ENCODE assay signal across 8 cellular contexts in genomic region chrX:107119281-107119680, GRCh38. TPM values are rescaled to one million over a fixed set of nuclear protein-coding genes. Genes with fewer than 3 reads are reported as not detected.
DNase-seq lines count a peak whose midpoint lies in the region; ATAC-seq, FAIRE-seq and TF ChIP-seq lines count a peak whose summit lies in the region.

No MANE protein-coding gene starts in this region.

- peaks cover 15 to 37% (median 23%) of the 10 kb centered on the region in 3 donors for H3K4me1 Mint-ChIP-seq in CD8-positive, alpha-beta memory T cell
- peaks cover 16% of the 10 kb centered on the region for H3K4me1 Mint-ChIP-seq in nephron progenitor cell

- peak overlapping the region; percentile 52 for H3K4me3 ChIP-seq in CD8-positive, alpha-beta memory T cell (ENCODE audit: low read length)
- H3K4me3 ChIP-seq in Loucy (ENCODE audit: low read length, poor library complexity, severe bottlenecking): peak overlapping the region; percentile 93

- no peak for DNase-seq in CD8-positive, alpha-beta memory T cell
- DNase-seq in nephron progenitor cell (no peak), D341Med (ENCODE audit: low spot score) (no peak), HCEC 1CT (no peak)
- no peak for DNase-seq in NK-92 treated with Interleukin-12 subunit alpha and Interleukin-12 subunit beta, amount 100 ng/mL, for 24 hours (lab: John Stamatoyannopoulos, UW)

- CTCF ChIA-PET in CD8-positive, alpha-beta memory T cell (lab: Charles Lee): no interaction called here

- peaks cover 7% of the 10 kb centered on the region for H3K4me1 ChIP-seq in CD8-positive, alpha-beta memory T cell (ENCODE audit: insufficient read depth, low read length)
- peaks cover 10% of the 10 kb centered on the region for H3K4me1 ChIP-seq in Loucy (ENCODE audit: insufficient read depth, low read length, poor library complexity, severe bottlenecking)

- no peaks in the 10 kb centered on the region for H3K9me3 Mint-ChIP-seq in CD8-positive, alpha-beta memory T cell
- H3K9me3 Mint-ChIP-seq in nephron progenitor cell: peaks cover 13% of the 10 kb centered on the region

- H3K36me3 Mint-ChIP-seq in CD8-positive, alpha-beta memory T cell: peaks cover 0 to 28% (median 1%) of the 10 kb centered on the region in 3 donors
- peaks cover 26% of the 10 kb centered on the region for H3K36me3 Mint-ChIP-seq in nephron progenitor cell (ENCODE audit: low read depth)

- H4K20me1 ChIP-seq in Loucy (ENCODE audit: insufficient read depth, low read length, poor library complexity, severe bottlenecking): no peaks in the 10 kb centered on the region

- peak; percentile 71 for FAIRE-seq in colon (lab: Jason Lieb, UNC)

- ATAC-seq in activated CD4-positive, CD25-positive, alpha-beta regulatory T cell treated with anti-CD3 and anti-CD28 coated beads, Interleukin-2, amount 50 U/mL, for 24 hours: no peak

- peak overlapping the region; percentile 86 to 98 (median 97) for H3K27ac Mint-ChIP-seq in CD8-positive, alpha-beta memory T cell
- H3K27ac Mint-ChIP-seq in nephron progenitor cell: no peak overlapping the region

- peak overlapping the region; percentile 54 for H3K27ac ChIP-seq in CD8-positive, alpha-beta memory T cell (ENCODE audit: low read depth, low read length)

- H3K27me3 ChIP-seq in CD8-positive, alpha-beta memory T cell (ENCODE audit: insufficient read depth, low read length, poor library complexity, severe bottlenecking): no peaks in the 10 kb centered on the region
- H3K27me3 ChIP-seq in Loucy (ENCODE audit: insufficient read depth, low read length, poor library complexity, severe bottlenecking): no peaks in the 10 kb centered on the region

- no peaks in the 10 kb centered on the region for H3K9me3 ChIP-seq in CD8-positive, alpha-beta memory T cell (ENCODE audit: low read length)
- H3K9me3 ChIP-seq in Loucy (ENCODE audit: insufficient read depth, low read depth, low read length): no peaks in the 10 kb centered on the region

- H3F3A ChIP-seq in Loucy (ENCODE audit: low read depth): no peaks in the 10 kb centered on the region

- no peak for TF ChIP-seq CTCF in Loucy (conservative IDR thresholded peaks at IDR 0.05; ENCODE audit: low read length)
- no peak for TF ChIP-seq CTCF in nephron progenitor cell (IDR thresholded peaks at IDR 0.05)

- peaks cover 17% of the 10 kb centered on the region for H3K36me3 ChIP-seq in CD8-positive, alpha-beta memory T cell (ENCODE audit: insufficient read depth, low read length)
- peaks cover 13% of the 10 kb centered on the region; the same call in 1 of the 2 replicates for H3K36me3 ChIP-seq in Loucy (ENCODE audit: insufficient read depth, low read length)

- POLR2A ChIA-PET in CD8-positive, alpha-beta memory T cell (lab: Charles Lee): interaction anchor here (1.1 to 1.2 kb wide), 2 partner anchors 509 to 707 kb away, joined by 3 to 4 read pairs; partner anchors contain the start of genes MID2 and PRPS1

- H3K4me3 Mint-ChIP-seq in CD8-positive, alpha-beta memory T cell: peak overlapping the region; percentile 96 to 100 (median 98)
- peak overlapping the region; percentile 100 for H3K4me3 Mint-ChIP-seq in nephron progenitor cell

- H3K4me2 ChIP-seq in Loucy (ENCODE audit: low read depth, low read length, poor library complexity, severe bottlenecking): peak overlapping the region; percentile 94

- peaks cover 0 to 7% of the 10 kb centered on the region in 2 donors for H3K27me3 Mint-ChIP-seq in CD8-positive, alpha-beta memory T cell
- H3K27me3 Mint-ChIP-seq in nephron progenitor cell (ENCODE audit: low read depth, poor library complexity): no peaks in the 10 kb centered on the region

- peak overlapping the region; percentile 96 for H2AFZ ChIP-seq in Loucy (ENCODE audit: low read length)

- no peaks in the 10 kb centered on the region for H3K9me2 ChIP-seq in Loucy (replicated peaks; ENCODE audit: low read depth, low read length)

- peaks cover 26% of the 10 kb centered on the region for H3K79me2 ChIP-seq in Loucy (ENCODE audit: insufficient read depth, low read length)

- peak overlapping the region; percentile 95 for H3K9ac ChIP-seq in Loucy (ENCODE audit: low read depth, low read length, poor library complexity, severe bottlenecking)

RNA-seq across cellular contexts. Expression of gene RBM41, which starts 0.7 kb away (rescaled TPM):
- total RNA-seq in CD8-positive, alpha-beta memory T cell: 10 to 100 TPM; 10.5 to 11.9 TPM
- 18.6 TPM for polyA plus RNA-seq in CD8-positive, alpha-beta memory T cell
